In the genomic region with DNA sequence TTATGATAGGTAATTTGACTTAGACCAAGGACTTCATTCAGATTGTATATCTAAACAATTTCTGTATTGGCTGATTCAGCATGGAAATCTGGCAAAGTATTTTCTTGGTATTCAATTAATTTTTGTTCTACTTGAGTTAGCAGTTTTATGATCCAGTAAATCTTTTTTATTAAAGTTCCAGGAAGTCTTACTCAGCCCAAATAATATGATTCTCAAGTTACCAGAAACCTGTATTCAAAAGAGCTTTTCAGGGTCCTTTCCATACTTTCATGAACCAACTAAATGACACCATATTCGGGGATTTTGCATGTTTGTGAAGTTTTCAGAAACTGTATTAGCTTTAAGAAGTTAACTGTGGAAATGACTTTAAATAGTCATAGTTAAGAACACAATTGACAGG, we compare ENCODE assay signal across 31 cellular contexts.
"Had no signal": no experiment of that assay in that cellular context is flagged by ENCODE, and none has a peak within 500 bp of the region (broad histone marks: within the 10 kb centered on the region; RNA-seq: fewer than 3 reads in every experiment).

No MANE protein-coding gene starts in this region.

- FAIRE-seq: bronchial epithelial cell, TTC549 had no signal

- H3K9me3 ChIP-seq: ascending aorta had no signal

- H3K4me3 ChIP-seq: ascending aorta, cardiac muscle cell had no signal

- ATAC-seq: activated CD4-positive, alpha-beta T cell treated with anti-CD3 and anti-CD28 coated beads for 36 hours; activated CD8-positive, alpha-beta memory T cell treated with anti-CD3 and anti-CD28 coated beads, Interleukin-2, amount 10 ng/mL, durations not matched to agents 7 days and 5 days; activated CD8-positive, alpha-beta T cell treated with anti-CD3 and anti-CD28 coated beads, Interleukin-2, amount 10 ng/mL, durations not matched to agents 7 days and 5 days; activated naive CD8-positive, alpha-beta T cell treated with anti-CD3 and anti-CD28 coated beads, Interleukin-2, amount 50 U/mL, for 24 hours had no signal

- H3K27ac ChIP-seq: ascending aorta, cardiac muscle cell, VCaP had no signal

- H3K27me3 ChIP-seq: ascending aorta, cardiac muscle cell had no signal

- H3K36me3 ChIP-seq: ascending aorta, cardiac muscle cell had no signal

- DNase-seq: activated B cell treated with CpG ODN at 0.5 μM for 24 hours; activated CD4-positive, alpha-beta memory T cell treated with anti-CD3 and anti-CD28 coated beads, Interleukin-2, amount 10 ng/mL, durations not matched to agents 7 days and 5 days; activated CD4-positive, alpha-beta T cell treated with anti-CD3 and anti-CD28 coated beads for 36 hours; activated CD4-positive, alpha-beta T cell treated with anti-CD3 and anti-CD28 coated beads for 48 hours; activated CD4-positive, alpha-beta T cell treated with anti-CD3 and anti-CD28 coated beads, Interleukin-2, amount 10 ng/mL, durations not matched to agents 7 days and 5 days; activated CD4-positive, alpha-beta T cell treated with anti-CD3 and anti-CD28 coated beads, Interleukin-2, amount 50 U/mL, for 48 hours; activated CD4-positive, CD25-positive, alpha-beta regulatory T cell treated with anti-CD3 and anti-CD28 coated beads, Interleukin-2, amount 50 U/mL, for 72 hours; activated CD8-positive, alpha-beta memory T cell treated with anti-CD3 and anti-CD28 coated beads for 24 hours; activated CD8-positive, alpha-beta memory T cell treated with anti-CD3 and anti-CD28 coated beads, Interleukin-2, amount 10 ng/mL, durations not matched to agents 7 days and 5 days; activated CD8-positive, alpha-beta memory T cell treated with anti-CD3 and anti-CD28 coated beads, Interleukin-2, amount 50 U/mL, for 48 hours; activated CD8-positive, alpha-beta T cell treated with anti-CD3 and anti-CD28 coated beads, Interleukin-2, amount 10 ng/mL, durations not matched to agents 7 days and 5 days; activated effector memory CD4-positive, alpha-beta T cell treated with Interleukin-2 at 50 U/mL for 16 hours; activated gamma-delta T cell; activated naive CD4-positive, alpha-beta T cell treated with anti-CD3 and anti-CD28 coated beads, Interleukin-2, amount 10 ng/mL, durations not matched to agents 7 days and 5 days; activated naive CD4-positive, alpha-beta T cell treated with Interleukin-2 at 50 U/mL for 16 hours; activated naive CD8-positive, alpha-beta T cell treated with anti-CD3 and anti-CD28 coated beads, Interleukin-2, amount 10 ng/mL, durations not matched to agents 7 days and 5 days; activated naive CD8-positive, alpha-beta T cell treated with anti-CD3 and anti-CD28 coated beads, Interleukin-2, amount 50 U/mL, for 24 hours; activated T-cell treated with anti-CD3 and anti-CD28 coated beads, Interleukin-2, amount 50 U/mL, for 24 hours; activated T-cell treated with anti-CD3 and anti-CD28 coated beads, Interleukin-2, amount 50 U/mL, for 48 hours; amygdala; anterior cingulate cortex; caudate nucleus; cerebellar nuclear complex; T-helper 1 cell; T-helper 2 cell; T-helper 9 cell had no signal

- H3K4me1 ChIP-seq: ascending aorta had no signal
